Comparison of ENCODE assay signal across 1 cellular context in genomic region chr4:67522851-67523671, GRCh38.
A peak's percentile ranks its signal among the peaks of the same experiment; 100 is the strongest.
TF ChIP-seq lines count a peak whose summit lies in the region.

No MANE protein-coding gene starts in this region.

TF ChIP-seq in K562, 482 proteins besides CTCF, POLR2A, EP300 and RAD21 (continued from another document and continues in another):
- TF ChIP-seq ZBTB33 (CRISPR knock-in tag; IDR thresholded peaks at IDR 0.05) (no peak), ZNF561 (CRISPR knock-in tag; conservative IDR thresholded peaks at IDR 0.05) (no peak), ZNF12 (CRISPR knock-in tag; IDR thresholded peaks at IDR 0.05) (no peak), ZNF668 (CRISPR knock-in tag; IDR thresholded peaks at IDR 0.05) (no peak), PTTG1 (tag; IDR thresholded peaks at IDR 0.05; ENCODE audit: low read depth) (no peak), ZNF592 (IDR thresholded peaks at IDR 0.05) (peak; percentile 83), ZBTB9 (CRISPR knock-in tag; IDR thresholded peaks at IDR 0.05) (no peak), HDAC2 (IDR thresholded peaks at IDR 0.05) (0 out of 2 replicates have a peak, but pooled peaks have one; percentile 31), WHSC1 (IDR thresholded peaks at IDR 0.05; ENCODE audit: low read length) (no peak), GTF2E2 (tag; IDR thresholded peaks at IDR 0.05) (no peak), HNRNPK (IDR thresholded peaks at IDR 0.05; ENCODE audit: low read depth, low read length, poor library complexity, severe bottlenecking) (no peak), FOXM1 (IDR thresholded peaks at IDR 0.05; ENCODE audit: low read depth) (peak; percentile 74), FOXM1 (CRISPR knock-in tag; IDR thresholded peaks at IDR 0.05; ENCODE audit: low read depth) (no peak), ESRRA (IDR thresholded peaks at IDR 0.05; ENCODE audit: borderline replicate concordance, low read depth) (no peak), POLR3G (IDR thresholded peaks at IDR 0.05; ENCODE audit: extremely low read depth, insufficient read length, insufficient replicate concordance) (no peak), HDAC6 (IDR thresholded peaks at IDR 0.05; ENCODE audit: low read depth, low read length) (no peak), MTA1 (IDR thresholded peaks at IDR 0.05; ENCODE audit: borderline replicate concordance) (no peak; the same call in 1 of the 2 replicates), KLF16 (IDR thresholded peaks at IDR 0.05) (no peak), SRSF1 (IDR thresholded peaks at IDR 0.05; ENCODE audit: low read depth, low read length) (no peak), ZNF551 (CRISPR knock-in tag; IDR thresholded peaks at IDR 0.05) (no peak), PTBP1 (IDR thresholded peaks at IDR 0.05; ENCODE audit: low read depth, low read length) (no peak), MGA (IDR thresholded peaks at IDR 0.05) (peak; percentile 47; the same call in 1 of the 2 replicates), FOS (IDR thresholded peaks at IDR 0.05; ENCODE audit: extremely low read depth, insufficient read length) (no peak), PCBP2 (IDR thresholded peaks at IDR 0.05; ENCODE audit: low read depth, low read length, poor library complexity, severe bottlenecking) (no peak), NFRKB (IDR thresholded peaks at IDR 0.05; ENCODE audit: low read depth) (peak; percentile 92), STAT5B (CRISPR knock-in tag; IDR thresholded peaks at IDR 0.05) (no peak), ARID2 (IDR thresholded peaks at IDR 0.05) (no peak), EZH2 (IDR thresholded peaks at IDR 0.05; ENCODE audit: borderline replicate concordance, low read depth, low read length) (no peak), ZBTB49 (CRISPR knock-in tag; IDR thresholded peaks at IDR 0.05; ENCODE audit: borderline replicate concordance) (no peak), TEAD2 (tag; IDR thresholded peaks at IDR 0.05) (no peak), ZNF175 (CRISPR knock-in tag; IDR thresholded peaks at IDR 0.05; ENCODE audit: low read depth) (peak; percentile 53; the same call in 1 of the 2 replicates), RCOR1 (IDR thresholded peaks at IDR 0.05; ENCODE audit: borderline replicate concordance in 1 of 2, low read depth in 2 of 2, low read length in 2 of 2) (peak in 1 of 2 experiments; percentile 71; a peak in 1 of 4 replicates), HMGXB4 (CRISPR knock-in tag; IDR thresholded peaks at IDR 0.05) (no peak), ZNF586 (CRISPR knock-in tag; conservative IDR thresholded peaks at IDR 0.05) (no peak)
